In the genomic region with DNA sequence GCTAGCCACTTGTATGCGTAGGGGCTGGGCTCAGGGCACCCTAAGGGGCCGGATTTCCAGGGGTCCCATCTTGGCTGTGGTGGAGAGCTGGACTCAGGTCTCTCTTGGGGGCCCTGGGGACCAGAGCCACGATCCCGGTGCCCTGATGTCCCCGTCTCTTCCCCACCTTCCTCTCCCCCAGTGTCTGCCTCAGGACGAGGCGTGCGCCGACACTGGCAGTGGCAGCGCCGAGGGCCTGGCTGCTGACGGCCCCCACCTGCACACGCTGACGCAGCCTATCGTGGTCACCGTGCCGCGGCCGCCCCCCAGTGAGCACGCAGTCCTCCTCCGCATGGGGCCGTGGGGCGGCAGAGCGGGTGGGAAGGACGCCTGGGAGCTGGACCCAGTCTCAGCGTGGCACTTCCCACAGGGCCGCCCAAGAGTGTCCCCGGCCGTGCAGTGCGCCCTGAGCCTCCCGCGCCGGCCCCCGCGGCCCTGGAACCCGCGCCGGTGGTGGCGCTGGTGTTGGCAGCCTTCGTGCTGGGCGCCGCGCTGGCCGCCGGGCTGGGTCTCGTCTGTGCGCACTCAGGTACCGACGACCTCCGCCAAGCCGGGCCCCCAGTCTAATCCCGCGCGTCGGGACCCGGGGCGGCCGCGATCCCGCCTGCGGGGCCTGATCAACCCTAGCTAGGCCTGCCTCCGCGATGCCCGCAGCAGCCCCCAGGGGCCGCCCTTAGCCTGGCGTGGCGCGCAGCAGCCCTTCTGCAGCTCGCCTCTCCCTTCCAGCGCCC, we compare ENCODE assay signal across 1 cellular context.
TF ChIP-seq lines count a peak whose summit lies in the region.

No MANE protein-coding gene starts in this region.

TF ChIP-seq in K562, 482 proteins besides CTCF, POLR2A, EP300 and RAD21:
- TF ChIP-seq COPS2 (conservative IDR thresholded peaks at IDR 0.05) = no peak
- no peak for TF ChIP-seq BRF1 (IDR thresholded peaks at IDR 0.05; ENCODE audit: borderline replicate concordance, extremely low read depth, insufficient read length)
- peak; percentile 82 for TF ChIP-seq HNRNPL (IDR thresholded peaks at IDR 0.05; ENCODE audit: low read depth, low read length)
- TF ChIP-seq ZBTB33 (CRISPR knock-in tag; IDR thresholded peaks at IDR 0.05) = peak; percentile 89
TF ChIP-seq in K562: peak in this region for 2.
